ENCODE assay signal across 8 cellular contexts in genomic region chr17:1515640-1516402, GRCh38.
DNase-seq lines count a peak whose midpoint lies in the region; ATAC-seq lines count a peak whose summit lies in the region.

No MANE protein-coding gene starts in this region.

- peaks cover 20% of the 10 kb centered on the region for H3K4me1 Mint-ChIP-seq in T-helper 2 cell treated with Interferon-gamma antibody and Interleukin-4, amounts not matched to agents 5 μg/mL and 100 μg/mL, for 36 hours (ENCODE audit: low read depth)

- H3K36me3 Mint-ChIP-seq in T-helper 2 cell treated with Interferon-gamma antibody and Interleukin-4, amounts not matched to agents 5 μg/mL and 100 μg/mL, for 36 hours (ENCODE audit: low read depth): peaks cover 9% of the 10 kb centered on the region

- H3K9ac ChIP-seq in iPS-18a (ENCODE audit: low read length): peak overlapping the region; percentile 50

- peaks cover 4% of the 10 kb centered on the region for H3K36me3 ChIP-seq in iPS-18a (ENCODE audit: control insufficient read depth, low read depth, low read length)

- no peak overlapping the region for H3K27ac ChIP-seq in iPS-18a (ENCODE audit: low read length)

- H3K4me1 ChIP-seq in iPS-18a (ENCODE audit: control insufficient read depth, low read depth, low read length): peaks cover 4% of the 10 kb centered on the region

- peak overlapping the region; percentile 84 for H3K27ac Mint-ChIP-seq in T-helper 2 cell treated with Interferon-gamma antibody and Interleukin-4, amounts not matched to agents 5 μg/mL and 100 μg/mL, for 36 hours

- DNase-seq in AML-193 (lab: John Stamatoyannopoulos, UW) (peak; percentile 29 to 41), Kasumi-1 (lab: John Stamatoyannopoulos, UW) (peak; percentile 52 to 59), brain pericyte (ENCODE audit: low read depth, low spot score) (peak; percentile 62), skeletal muscle cell (ENCODE audit: low read depth) (peak; percentile 58)
- peak; percentile 54 for DNase-seq in T-helper 2 cell treated with Interferon-gamma antibody and Interleukin-4, amounts not matched to agents 5 μg/mL and 100 μg/mL, for 36 hours (ENCODE audit: low spot score)

- no peaks in the 10 kb centered on the region for H3K27me3 ChIP-seq in iPS-18a (ENCODE audit: control insufficient read depth, insufficient read depth, low read length)

- peak overlapping the region; percentile 78 for H3K4me3 ChIP-seq in iPS-18a (ENCODE audit: low read length)
- H3K4me3 ChIP-seq in skeletal muscle cell (ENCODE audit: low read depth, low read length): peak overlapping the region; percentile 97

- ATAC-seq in GM18508 (IDR thresholded peaks at IDR 0.05; ENCODE audit: insufficient read depth, unreplicated experiment) (peak; percentile 19), GM21737 (IDR thresholded peaks at IDR 0.05; ENCODE audit: unreplicated experiment) (no peak)

- no peaks in the 10 kb centered on the region for H3K9me3 ChIP-seq in iPS-18a (ENCODE audit: control insufficient read depth, low read depth, low read length)

- H3K27me3 Mint-ChIP-seq in T-helper 2 cell treated with Interferon-gamma antibody and Interleukin-4, amounts not matched to agents 5 μg/mL and 100 μg/mL, for 36 hours (ENCODE audit: low read depth): no peaks in the 10 kb centered on the region

- H3K4me3 Mint-ChIP-seq in T-helper 2 cell treated with Interferon-gamma antibody and Interleukin-4, amounts not matched to agents 5 μg/mL and 100 μg/mL, for 36 hours: peak overlapping the region; percentile 92

- H3K9me3 Mint-ChIP-seq in T-helper 2 cell treated with Interferon-gamma antibody and Interleukin-4, amounts not matched to agents 5 μg/mL and 100 μg/mL, for 36 hours: no peaks in the 10 kb centered on the region
